8 cellular contexts compared by ENCODE assay signal in genomic region chr12:24705741-24706358, GRCh38.
DNase-seq lines count a peak whose midpoint lies in the region; ATAC-seq and TF ChIP-seq lines count a peak whose summit lies in the region.

No MANE protein-coding gene starts in this region.

- no peaks in the 10 kb centered on the region for H3K27me3 Mint-ChIP-seq in activated CD8-positive, alpha-beta memory T cell treated with anti-CD3 and anti-CD28 coated beads, Interleukin-2, amount 10 ng/mL, durations not matched to agents 7 days and 5 days
- no peaks in the 10 kb centered on the region for H3K27me3 Mint-ChIP-seq in progenitor cell of endocrine pancreas

- CTCF ChIA-PET in activated CD8-positive, alpha-beta memory T cell treated with anti-CD3 and anti-CD28 coated beads, Interleukin-2, amount 10 ng/mL, durations not matched to agents 7 days and 5 days (lab: Charles Lee), result no interaction called here

- no peak for TF ChIP-seq POLR2A in suprapubic skin (IDR thresholded peaks at IDR 0.05)

- WGBS in suprapubic skin, result 50% methylated on average over 4 of the region's 4 CpGs

- DNase-seq in activated CD8-positive, alpha-beta memory T cell treated with anti-CD3 and anti-CD28 coated beads, Interleukin-2, amount 10 ng/mL, durations not matched to agents 7 days and 5 days, result no peak
- DNase-seq in activated CD8-positive, alpha-beta memory T cell treated with anti-CD3 and anti-CD28 coated beads, Interleukin-2, amount 50 U/mL, for 4 hours, result no peak
- DNase-seq in NOMO-1 treated with DMSO at 0.1 percent for 48 hours (lab: John Stamatoyannopoulos, UW; ENCODE audit: unreplicated experiment) (peak; percentile 87), progenitor cell of endocrine pancreas (ENCODE audit: low spot score, unreplicated experiment) (no peak), ACHN (no peak), suprapubic skin (ENCODE audit: low spot score in 2 of 2) (no peak), DMS114 treated with DMSO at 0.1 percent for 48 hours (lab: John Stamatoyannopoulos, UW; ENCODE audit: unreplicated experiment) (no peak)

- in situ Hi-C loops in ACHN (cut with HindIII; ENCODE audit: low pct_ligation_motif_present, low pct_unique_long_range_greater_than_20kb, low sequenced_read_pairs), result no loop called here

- H3K4me1 Mint-ChIP-seq in activated CD8-positive, alpha-beta memory T cell treated with anti-CD3 and anti-CD28 coated beads, Interleukin-2, amount 10 ng/mL, durations not matched to agents 7 days and 5 days, result peaks cover 15% of the 10 kb centered on the region
- H3K4me1 Mint-ChIP-seq in progenitor cell of endocrine pancreas (ENCODE audit: low read depth), result peaks cover 3% of the 10 kb centered on the region

- peaks cover 2% of the 10 kb centered on the region for H3K36me3 Mint-ChIP-seq in activated CD8-positive, alpha-beta memory T cell treated with anti-CD3 and anti-CD28 coated beads, Interleukin-2, amount 10 ng/mL, durations not matched to agents 7 days and 5 days
- H3K36me3 Mint-ChIP-seq in progenitor cell of endocrine pancreas (ENCODE audit: insufficient read depth), result no peaks in the 10 kb centered on the region

- no peak overlapping the region for H3K4me3 Mint-ChIP-seq in activated CD8-positive, alpha-beta memory T cell treated with anti-CD3 and anti-CD28 coated beads, Interleukin-2, amount 10 ng/mL, durations not matched to agents 7 days and 5 days
- no peak overlapping the region for H3K4me3 Mint-ChIP-seq in progenitor cell of endocrine pancreas (ENCODE audit: low read depth)

- no peak for TF ChIP-seq EP300 in suprapubic skin (IDR thresholded peaks at IDR 0.05)

- no peak overlapping the region for H3K4me3 ChIP-seq in suprapubic skin

- ATAC-seq in activated CD8-positive, alpha-beta memory T cell treated with anti-CD3 and anti-CD28 coated beads, Interleukin-2, amount 10 ng/mL, durations not matched to agents 7 days and 5 days, result no peak
- peak; percentile 99 for ATAC-seq in HG02840 (IDR thresholded peaks at IDR 0.05; ENCODE audit: low FRiP score, unreplicated experiment)

- TF ChIP-seq CTCF in progenitor cell of endocrine pancreas (IDR thresholded peaks at IDR 0.05; ENCODE audit: unreplicated experiment) (no peak), suprapubic skin (IDR thresholded peaks at IDR 0.05) (no peak)

- no peaks in the 10 kb centered on the region for H3K4me1 ChIP-seq in suprapubic skin

- no peaks in the 10 kb centered on the region for H3K36me3 ChIP-seq in suprapubic skin

- H3K27me3 ChIP-seq in suprapubic skin, result no peaks in the 10 kb centered on the region

- H3K27ac ChIP-seq in suprapubic skin, result no peak overlapping the region

- H3K9me3 ChIP-seq in suprapubic skin, result no peaks in the 10 kb centered on the region

- peak overlapping the region; percentile 9 for H3K27ac Mint-ChIP-seq in activated CD8-positive, alpha-beta memory T cell treated with anti-CD3 and anti-CD28 coated beads, Interleukin-2, amount 10 ng/mL, durations not matched to agents 7 days and 5 days
- H3K27ac Mint-ChIP-seq in progenitor cell of endocrine pancreas, result peak overlapping the region; percentile 2

- no peaks in the 10 kb centered on the region for H3K9me3 Mint-ChIP-seq in activated CD8-positive, alpha-beta memory T cell treated with anti-CD3 and anti-CD28 coated beads, Interleukin-2, amount 10 ng/mL, durations not matched to agents 7 days and 5 days (ENCODE audit: low read depth)
- H3K9me3 Mint-ChIP-seq in progenitor cell of endocrine pancreas (ENCODE audit: low read depth), result peaks cover 5% of the 10 kb centered on the region
